ENCODE assay signal across 20 cellular contexts in genomic region chr17:81457396-81457795, GRCh38. TPM values are rescaled to one million over a fixed set of nuclear protein-coding genes. Genes with fewer than 3 reads are reported as not detected.
A peak's percentile ranks its signal among the peaks of the same experiment; 100 is the strongest.
DNase-seq lines count a peak whose midpoint lies in the region; ATAC-seq and TF ChIP-seq lines count a peak whose summit lies in the region.
"Had no signal": no experiment of that assay in that cellular context is flagged by ENCODE, and none has a peak within 500 bp of the region (broad histone marks: within the 10 kb centered on the region; RNA-seq: fewer than 3 reads in every experiment).

No MANE protein-coding gene starts in this region.

- no peak overlapping the region for H2BK20ac ChIP-seq in H9 (ENCODE audit: low read depth, low read length, poor library complexity, severe bottlenecking)

- no peak for DNase-seq in H9
- peak in 1 of 2 experiments; percentile 48 for DNase-seq in SJCRH30
- DNase-seq in memory B cell (ENCODE audit: low spot score in 2 of 2) = no peak
- DNase-seq in osteoblast (ENCODE audit: insufficient read length, low spot score, missing footprints) = no peak
- DNase-seq in NOMO-1 treated with DMSO at 0.1 percent for 48 hours (lab: John Stamatoyannopoulos, UW; ENCODE audit: unreplicated experiment) = no peak
- no peak for DNase-seq in PC-9
- DNase-seq: activated CD4-positive, alpha-beta T cell treated with anti-CD3 and anti-CD28 coated beads for 48 hours; anterior cingulate cortex; central memory CD4-positive, alpha-beta T cell; kidney; NCI-H2081 treated with DMSO at 0.1 percent for 48 hours; retina; RPMI8226; stimulated activated CD4-positive, alpha-beta T cell treated with anti-CD3 and anti-CD28 coated beads, Interleukin-2, amount 100 ng/mL, for 24 hours had no signal

- no peak overlapping the region for H2AFZ ChIP-seq in H9 (ENCODE audit: low read length)
- no peak overlapping the region for H2AFZ ChIP-seq in osteoblast (ENCODE audit: low read length)
- no peak overlapping the region for H2AFZ ChIP-seq in PC-9

- no peak overlapping the region for H2BK15ac ChIP-seq in H9 (ENCODE audit: low read depth, low read length)

- H3K27ac Mint-ChIP-seq in H9 = peak overlapping the region in 1 of 3 experiments; percentile 61; a peak in 1 of 7 replicates
- H3K27ac Mint-ChIP-seq in memory B cell = peak overlapping the region; percentile 58
- H3K27ac Mint-ChIP-seq: activated naive CD4-positive, alpha-beta T cell treated with anti-CD3 and anti-CD28 coated beads, Interleukin-2, amount 50 U/mL, for 24 hours; CD14-positive monocyte had no signal

- H3K14ac ChIP-seq in H9 (ENCODE audit: insufficient read depth, low read length) = no peak overlapping the region

- no peak overlapping the region for H4K91ac ChIP-seq in H9 (ENCODE audit: insufficient read length, low read depth, low read length)

- CTCF ChIA-PET in PC-9 (lab: Charles Lee) = no interaction called here

- H3K9me2 ChIP-seq in PC-9 (ENCODE audit: insufficient read depth) = no peaks in the 10 kb centered on the region
- H3K9me2 ChIP-seq: SK-N-SH had no signal

- H3K9me3 ChIP-seq in BLaER1 (no peaks in the 10 kb centered on the region), H9 (ENCODE audit: control insufficient read depth, low read depth, low read length) (no peaks in the 10 kb centered on the region), SJCRH30 (replicated peaks) (no peaks in the 10 kb centered on the region), osteoblast (ENCODE audit: low read depth, low read length) (no peaks in the 10 kb centered on the region), PC-9 (ENCODE audit: insufficient read depth, low read depth) (no peaks in the 10 kb centered on the region)
- H3K9me3 ChIP-seq: SK-N-SH had no signal

- H3K4me3 ChIP-seq in BLaER1 (peak overlapping the region; percentile 70), SJCRH30 (no peak overlapping the region), osteoblast (ENCODE audit: insufficient read depth, low read length) (no peak overlapping the region), PC-9 (no peak overlapping the region)
- H3K4me3 ChIP-seq: lung, smooth muscle cell had no signal

- no peak for ATAC-seq in memory B cell (ENCODE audit: low read depth)

- no peak for TF ChIP-seq CTCF in H9 (conservative IDR thresholded peaks at IDR 0.05)
- TF ChIP-seq CTCF in osteoblast (IDR thresholded peaks at IDR 0.05; ENCODE audit: extremely low read depth, low read depth, low read length) = no peak
- TF ChIP-seq CTCF in PC-9 (conservative IDR thresholded peaks at IDR 0.05) = no peak

- no peak overlapping the region for H2AK5ac ChIP-seq in H9 (ENCODE audit: insufficient read length, low read length)

- peak overlapping the region; percentile 95 for H3K27ac ChIP-seq in BLaER1
- no peak overlapping the region for H3K27ac ChIP-seq in H9 (ENCODE audit: insufficient read length, low read depth, low read length)
- H3K27ac ChIP-seq in SJCRH30 = peak overlapping the region; percentile 50; the same call in 1 of the 2 replicates
- H3K27ac ChIP-seq in osteoblast (ENCODE audit: low read depth, low read length) = no peak overlapping the region
- no peak overlapping the region for H3K27ac ChIP-seq in PC-9

- no peaks in the 10 kb centered on the region for H3K27me3 ChIP-seq in BLaER1
- no peaks in the 10 kb centered on the region for H3K27me3 ChIP-seq in H9 (ENCODE audit: insufficient read depth, low read length)
- no peaks in the 10 kb centered on the region for H3K27me3 ChIP-seq in SJCRH30
- no peaks in the 10 kb centered on the region for H3K27me3 ChIP-seq in osteoblast (ENCODE audit: insufficient read depth, low read length)
- no peaks in the 10 kb centered on the region for H3K27me3 ChIP-seq in PC-9 (ENCODE audit: insufficient read depth, low read depth)

- H3K56ac ChIP-seq in H9 (ENCODE audit: insufficient read length, low read depth, low read length) = no peak overlapping the region

- no peak overlapping the region for H4K5ac ChIP-seq in H9 (ENCODE audit: insufficient read length, low read depth, low read length)

- no peak overlapping the region for H3K4ac ChIP-seq in H9 (ENCODE audit: low read depth, low read length)

- peaks cover 5 to 17% of the 10 kb centered on the region in 2 experiments for H3K4me1 Mint-ChIP-seq in H9
- peaks cover 7% of the 10 kb centered on the region for H3K4me1 Mint-ChIP-seq in memory B cell

- H3K36me3 ChIP-seq in BLaER1 (peaks cover 65% of the 10 kb centered on the region), SJCRH30 (no peaks in the 10 kb centered on the region), osteoblast (ENCODE audit: insufficient read depth, low read length) (no peaks in the 10 kb centered on the region), PC-9 (ENCODE audit: low read depth) (no peaks in the 10 kb centered on the region)

- H3K9me3 Mint-ChIP-seq in H9 = no peaks in the 10 kb centered on the region
- H3K9me3 Mint-ChIP-seq in memory B cell = no peaks in the 10 kb centered on the region
- H3K9me3 Mint-ChIP-seq: activated naive CD4-positive, alpha-beta T cell treated with anti-CD3 and anti-CD28 coated beads, Interleukin-2, amount 50 U/mL, for 24 hours; CD14-positive monocyte had no signal

- no peak overlapping the region for H3T11ph ChIP-seq in H9 (ENCODE audit: low read length)

- H3K4me3 Mint-ChIP-seq in H9 (no peak overlapping the region; a peak in 1 of 5 replicates), memory B cell (no peak overlapping the region)
- H3K4me3 Mint-ChIP-seq: activated naive CD4-positive, alpha-beta T cell treated with anti-CD3 and anti-CD28 coated beads, Interleukin-2, amount 50 U/mL, for 24 hours; CD14-positive monocyte had no signal

- POLR2A ChIA-PET in PC-9 (lab: Charles Lee; ENCODE audit: unreplicated experiment) = no interaction called here

- no peaks in the 10 kb centered on the region for H3F3A ChIP-seq in PC-9 (ENCODE audit: insufficient read depth, low read depth)

- peak overlapping the region; percentile 94 for H3K4me2 ChIP-seq in BLaER1
- no peak overlapping the region for H3K4me2 ChIP-seq in H9 (ENCODE audit: insufficient read depth, insufficient read length, low read length)
- H3K4me2 ChIP-seq in osteoblast (ENCODE audit: insufficient read depth, low read length) = no peak overlapping the region
- H3K4me2 ChIP-seq in PC-9 = no peak overlapping the region
- H3K4me2 ChIP-seq: SK-N-SH, smooth muscle cell had no signal

- H3K27me3 Mint-ChIP-seq in H9 (ENCODE audit: low read depth) = no peaks in the 10 kb centered on the region
- H3K27me3 Mint-ChIP-seq in memory B cell = peaks cover 13% of the 10 kb centered on the region
- H3K27me3 Mint-ChIP-seq: activated naive CD4-positive, alpha-beta T cell treated with anti-CD3 and anti-CD28 coated beads, Interleukin-2, amount 50 U/mL, for 24 hours had no signal

- H3K9ac ChIP-seq in BLaER1 (peak overlapping the region; percentile 90), H9 (ENCODE audit: extremely low read depth, insufficient read length, low read length) (no peak overlapping the region)
- H3K9ac ChIP-seq: SK-N-SH had no signal

- H2BK5ac ChIP-seq in H9 (ENCODE audit: insufficient read length, low read length) = no peak overlapping the region

- no CpG with 5 or more reads among the region's 3 CpGs for WGBS in H9 (ENCODE audit: extremely low coverage, insufficient read length, low lambda C conversion rate)

- H4K20me1 ChIP-seq in BLaER1 = peaks cover 43% of the 10 kb centered on the region
- no peaks in the 10 kb centered on the region for H4K20me1 ChIP-seq in H9 (ENCODE audit: control insufficient read depth, insufficient read depth, insufficient read length)
- no peaks in the 10 kb centered on the region for H4K20me1 ChIP-seq in osteoblast (ENCODE audit: insufficient read depth, low read length)
- no peaks in the 10 kb centered on the region for H4K20me1 ChIP-seq in PC-9 (ENCODE audit: insufficient read depth)

- H3K23ac ChIP-seq in H9 (ENCODE audit: insufficient read length, low read depth, low read length) = no peak overlapping the region

- no peaks in the 10 kb centered on the region for H3K23me2 ChIP-seq in H9 (ENCODE audit: insufficient read length, low read depth, low read length, poor library complexity, severe bottlenecking)

- H3K4me1 ChIP-seq in BLaER1 (peaks cover 92% of the 10 kb centered on the region), H9 (ENCODE audit: insufficient read depth, low read length) (no peaks in the 10 kb centered on the region), SJCRH30 (peaks cover 45% of the 10 kb centered on the region), osteoblast (ENCODE audit: insufficient read depth, low read length) (no peaks in the 10 kb centered on the region), PC-9 (replicated peaks; ENCODE audit: insufficient read depth) (no peaks in the 10 kb centered on the region)

- intact Hi-C loops in PC-9 (cut with micrococcal nuclease; ENCODE audit: unreplicated experiment) = no loop called here

- H3K36me3 Mint-ChIP-seq in H9 (ENCODE audit: insufficient read depth in 1 of 3, low read depth in 3 of 3) = no peaks in the 10 kb centered on the region
- no peaks in the 10 kb centered on the region for H3K36me3 Mint-ChIP-seq in memory B cell
- H3K36me3 Mint-ChIP-seq: activated naive CD4-positive, alpha-beta T cell treated with anti-CD3 and anti-CD28 coated beads, Interleukin-2, amount 50 U/mL, for 24 hours had no signal

- H3K79me1 ChIP-seq in H9 (ENCODE audit: insufficient read depth, low read depth, low read length, poor library complexity, severe bottlenecking) = no peaks in the 10 kb centered on the region

- H3K18ac ChIP-seq in H9 (ENCODE audit: insufficient read length, low read depth, low read length) = peak overlapping the region; percentile 9

- no peak overlapping the region for H2BK120ac ChIP-seq in H9 (ENCODE audit: low read depth, low read length, poor library complexity, severe bottlenecking)

- H3K79me2 ChIP-seq in H9 (ENCODE audit: insufficient read depth, low read length) (no peaks in the 10 kb centered on the region), osteoblast (ENCODE audit: insufficient read depth, low read length) (no peaks in the 10 kb centered on the region), PC-9 (ENCODE audit: low read depth) (no peaks in the 10 kb centered on the region)

- BruUV-seq in PC-9 (replicated peaks; lab: Mats Ljungman, UMichigan) = no TSS peak

- H4K8ac ChIP-seq in H9 (replicated peaks; ENCODE audit: insufficient read length, low read depth, low read length) = no peak overlapping the region

- H2BK12ac ChIP-seq in H9 (ENCODE audit: insufficient read length, low read depth, low read length) = no peak overlapping the region

RNA-seq across cellular contexts. Expression of gene ACTG1, which starts 55.2 kb away (rescaled TPM):
- total RNA-seq in H9 (2021) (4,136 and 4,160 TPM in 2 replicates), osteoblast (10,373 and 13,273 TPM in 2 replicates), PC-9 (2021) (3,629 and 4,502 TPM in 2 replicates)
- total RNA-seq in SJCRH30 (2014; rRNA removed; shearing (Covaris generic)) = 2,768 and 3,121 TPM in 2 replicates

Comparison
In these comparisons a context has a peak if more than half of its experiments do, and no peak if none do; other contexts are left out.
1. H3K27ac ChIP-seq: peak in BLaER1 (single experiment) and SJCRH30 (single experiment); none in H9 (single experiment), osteoblast (single experiment) and PC-9 (single experiment).